In the genomic region with DNA sequence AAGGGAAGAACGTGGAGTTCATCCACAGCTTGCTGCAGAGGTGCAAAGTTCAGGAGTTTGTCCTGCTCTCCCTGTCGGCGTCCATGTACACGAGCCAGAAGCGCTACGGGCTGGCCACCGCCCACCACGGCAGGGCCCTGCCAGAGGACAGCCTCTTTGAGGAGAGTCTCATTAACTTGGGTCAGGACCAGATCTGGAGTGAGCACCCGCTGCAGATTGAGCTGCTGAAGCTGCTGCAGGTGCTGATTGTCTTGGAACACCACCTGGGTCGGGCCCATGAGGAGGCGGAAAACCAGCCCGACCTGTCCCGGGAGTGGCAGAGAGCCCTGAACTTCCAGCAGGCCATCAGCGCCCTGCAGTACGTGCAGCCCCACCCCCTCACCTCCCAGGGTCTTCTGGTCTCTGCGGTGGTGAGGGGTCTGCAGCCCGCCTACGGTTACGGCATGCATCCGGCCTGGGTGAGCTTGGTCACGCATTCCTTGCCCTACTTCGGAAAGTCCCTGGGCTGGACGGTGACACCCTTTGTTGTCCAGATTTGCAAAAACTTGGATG, we compare ENCODE assay signal across 2 cellular contexts.
TF ChIP-seq lines count a peak whose summit lies in the region.

No MANE protein-coding gene starts in this region.

TF ChIP-seq in liver, 16 proteins besides CTCF, POLR2A, EP300 and RAD21:
- TF ChIP-seq HNF4A (conservative IDR thresholded peaks at IDR 0.05) = peak; percentile 46 to 74
- peak; percentile 6 to 16 for TF ChIP-seq RXRA (IDR thresholded peaks at IDR 0.05)
- TF ChIP-seq NR2F2 (IDR thresholded peaks at IDR 0.05) = no peak
- TF ChIP-seq HNF4G (IDR thresholded peaks at IDR 0.05) = no peak
- TF ChIP-seq, protein P1, sequence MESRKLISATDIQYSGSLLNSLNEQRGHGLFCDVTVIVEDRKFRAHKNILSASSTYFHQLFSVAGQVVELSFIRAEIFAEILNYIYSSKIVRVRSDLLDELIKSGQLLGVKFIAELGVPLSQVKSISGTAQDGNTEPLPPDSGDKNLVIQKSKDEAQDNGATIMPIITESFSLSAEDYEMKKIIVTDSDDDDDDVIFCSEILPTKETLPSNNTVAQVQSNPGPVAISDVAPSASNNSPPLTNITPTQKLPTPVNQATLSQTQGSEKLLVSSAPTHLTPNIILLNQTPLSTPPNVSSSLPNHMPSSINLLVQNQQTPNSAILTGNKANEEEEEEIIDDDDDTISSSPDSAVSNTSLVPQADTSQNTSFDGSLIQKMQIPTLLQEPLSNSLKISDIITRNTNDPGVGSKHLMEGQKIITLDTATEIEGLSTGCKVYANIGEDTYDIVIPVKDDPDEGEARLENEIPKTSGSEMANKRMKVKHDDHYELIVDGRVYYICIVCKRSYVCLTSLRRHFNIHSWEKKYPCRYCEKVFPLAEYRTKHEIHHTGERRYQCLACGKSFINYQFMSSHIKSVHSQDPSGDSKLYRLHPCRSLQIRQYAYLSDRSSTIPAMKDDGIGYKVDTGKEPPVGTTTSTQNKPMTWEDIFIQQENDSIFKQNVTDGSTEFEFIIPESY (IDR thresholded peaks at IDR 0.05) = no peak

TF ChIP-seq in HepG2, 621 proteins besides CTCF, POLR2A, EP300 and RAD21:
- TF ChIP-seq FOXO1 (CRISPR knock-in tag; IDR thresholded peaks at IDR 0.05) = no peak
TF ChIP-seq in HepG2: peak in this region for 0.
